Comparison of ENCODE assay signal across 8 cellular contexts in the genomic region with DNA sequence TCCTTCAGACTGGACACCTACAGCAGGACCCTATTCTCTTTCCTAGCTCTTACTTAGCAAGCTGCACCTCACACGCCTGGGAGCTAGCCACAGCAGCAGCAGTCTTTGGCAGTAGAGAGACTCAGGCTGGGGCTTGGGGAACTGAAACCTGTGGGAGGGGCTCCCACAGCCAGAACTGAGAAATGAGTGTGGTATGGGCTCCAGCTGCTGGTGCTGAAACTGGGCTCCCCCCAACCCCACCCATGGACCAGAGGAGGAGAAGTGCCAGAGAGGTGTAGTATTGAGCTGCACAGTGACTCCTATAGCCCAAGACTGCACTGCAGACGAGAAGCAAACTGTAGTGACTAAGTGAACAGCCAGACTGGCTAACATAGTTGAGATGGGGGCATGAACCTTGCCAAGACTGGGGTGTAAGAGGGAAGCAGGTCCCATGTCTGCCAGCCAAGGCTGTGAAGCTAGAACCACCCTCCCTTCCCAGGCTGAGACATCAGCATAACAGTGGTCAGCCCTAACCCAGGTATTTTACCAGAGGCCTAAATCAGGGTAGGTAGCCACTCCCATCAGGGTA.
A peak's percentile ranks its signal among the peaks of the same experiment; 100 is the strongest.
DNase-seq lines count a peak whose midpoint lies in the region; ATAC-seq, FAIRE-seq and TF ChIP-seq lines count a peak whose summit lies in the region.

No MANE protein-coding gene starts in this region.

- FAIRE-seq in A549 (lab: Jason Lieb, UNC) = no peak
- no peak for FAIRE-seq in urothelium cell line (lab: Jason Lieb, UNC)

- H3K27ac Mint-ChIP-seq in activated B cell treated with CpG ODN at 0.5 μM for 24 hours = peak overlapping the region; percentile 91

- TF ChIP-seq CTCF in A549 (IDR thresholded peaks at IDR 0.05) = no peak
- TF ChIP-seq CTCF in activated B cell treated with CpG ODN at 0.5 μM for 24 hours (IDR thresholded peaks at IDR 0.05) = no peak
- no peak for TF ChIP-seq CTCF in transverse colon (IDR thresholded peaks at IDR 0.05)
- TF ChIP-seq CTCF in WERI-Rb-1 (IDR thresholded peaks at IDR 0.05; ENCODE audit: low read depth, low read length) = no peak

- H3K4me3 Mint-ChIP-seq in activated B cell treated with CpG ODN at 0.5 μM for 24 hours = peak overlapping the region; percentile 25

- peaks cover 8% of the 10 kb centered on the region for H3K36me3 Mint-ChIP-seq in activated B cell treated with CpG ODN at 0.5 μM for 24 hours (ENCODE audit: low read depth)

- POLR2A ChIA-PET in A549 (lab: Yijun Ruan, JAX) (interaction anchor here (0.6 kb wide), 1 partner anchor 226 kb away, joined by 6 read pairs; no protein-coding TSS in a partner anchor), activated B cell treated with CpG ODN at 0.5 μM for 24 hours (lab: Charles Lee) (interaction anchor here (0.5 to 2.4 kb wide), 12 partner anchors 14 to 236 kb away, joined by 3 to 11 read pairs (median 5); no protein-coding TSS in a partner anchor)

- no peak for TF ChIP-seq POLR2A in A549 (IDR thresholded peaks at IDR 0.05; ENCODE audit: low read length)
- TF ChIP-seq POLR2A in transverse colon (IDR thresholded peaks at IDR 0.05) = no peak

- intact Hi-C loops in activated B cell treated with CpG ODN at 0.5 μM for 24 hours (cut with micrococcal nuclease) = loop anchor here (1.0 to 5.0 kb wide), 10 partner anchors 16 to 269 kb away; partner anchors contain the start of genes ARPP19, ATOSA and MYO5A
- intact Hi-C loops in left colon (cut with DNase I, micrococcal nuclease) = no loop called here
- intact Hi-C loops in transverse colon (cut with DNase I; ENCODE audit: low total_unique reads) = no loop called here

- peaks cover 52% of the 10 kb centered on the region for H3K4me1 Mint-ChIP-seq in activated B cell treated with CpG ODN at 0.5 μM for 24 hours

- H3K4me3 ChIP-seq in A549 = no peak overlapping the region
- H3K4me3 ChIP-seq in transverse colon = no peak overlapping the region
- no peak overlapping the region for H3K4me3 ChIP-seq in WERI-Rb-1 (ENCODE audit: low read depth, low read length)

- H3K27ac ChIP-seq in A549 (no peak overlapping the region), transverse colon (peak overlapping the region in 2 of 4 donors; percentile 39 to 68), WERI-Rb-1 (no peak overlapping the region)

- TF ChIP-seq EP300 in A549 (IDR thresholded peaks at IDR 0.05) (no peak), transverse colon (IDR thresholded peaks at IDR 0.05; ENCODE audit: low read depth) (no peak)

- in situ Hi-C loops in transverse colon (cut with MboI; ENCODE audit: low pct_ligation_motif_present in 1 of 4, low pct_unique_long_range_greater_than_20kb in 1 of 4, low sequenced_read_pairs in 3 of 4) = no loop called here

- ATAC-seq in A549 (peak; percentile 26 to 42; a peak in 2 of 6 replicates), GM19043 (IDR thresholded peaks at IDR 0.05; ENCODE audit: low read depth, unreplicated experiment) (peak; percentile 92), HG03095 (IDR thresholded peaks at IDR 0.05; ENCODE audit: unreplicated experiment) (peak; percentile 90), activated B cell treated with CpG ODN at 0.5 μM for 24 hours (ENCODE audit: low read depth) (peak; percentile 99), left colon (peak; percentile 52)

- 94% methylated on average over 2 of the region's 2 CpGs for WGBS in A549 (ENCODE audit: missing lambda C conversion rate)
- WGBS in transverse colon (ENCODE audit: low coverage in 1 of 2), 2 donors = 64% methylated on average over 2 of the region's 2 CpGs; no CpG with 5 or more reads in 1 of the 2 donors

- H3K4me1 ChIP-seq in A549 = peaks cover 14% of the 10 kb centered on the region; the same call in 2 of the 3 replicates
- peaks cover 0 to 11% (median 2%) of the 10 kb centered on the region in 4 donors for H3K4me1 ChIP-seq in transverse colon

- H3K4me2 ChIP-seq in A549 = no peak overlapping the region

- TF ChIP-seq RAD21 in A549 (conservative IDR thresholded peaks at IDR 0.05 in 1 of 2, IDR thresholded peaks at IDR 0.05 in 1 of 2) = no peak

- CTCF ChIA-PET in A549 (lab: Yijun Ruan, JAX) = interaction anchor here (1.3 kb wide), 1 partner anchor 209 kb away, joined by 6 read pairs; no protein-coding TSS in a partner anchor
- CTCF ChIA-PET in activated B cell treated with CpG ODN at 0.5 μM for 24 hours (lab: Charles Lee) = interaction anchor here (0.7 to 2.8 kb wide), 13 partner anchors 14 to 268 kb away, joined by 3 to 16 read pairs (median 4); partner anchors contain the start of gene MYO5A

- H3K27me3 ChIP-seq in transverse colon (no peaks in the 10 kb centered on the region), WERI-Rb-1 (ENCODE audit: insufficient read depth, low read depth, severe bottlenecking) (no peaks in the 10 kb centered on the region)

- DNase-seq in A549 (ENCODE audit: low read depth in 1 of 2, low spot score in 1 of 2) (no peak), activated B cell treated with CpG ODN at 0.5 μM for 24 hours (peak; percentile 75), left colon (peak; percentile 60 to 67), transverse colon (peak; percentile 78), urothelium cell line (ENCODE audit: low spot score) (no peak), WERI-Rb-1 (no peak)

- H3K36me3 ChIP-seq in transverse colon = no peaks in the 10 kb centered on the region
- H3K36me3 ChIP-seq in WERI-Rb-1 = no peaks in the 10 kb centered on the region

- H3K27me3 Mint-ChIP-seq in activated B cell treated with CpG ODN at 0.5 μM for 24 hours = no peaks in the 10 kb centered on the region

- H3K9me3 Mint-ChIP-seq in activated B cell treated with CpG ODN at 0.5 μM for 24 hours = no peaks in the 10 kb centered on the region

- H3K9me3 ChIP-seq in A549 (no peaks in the 10 kb centered on the region), transverse colon (peaks cover 6% of the 10 kb centered on the region in 2 donors), WERI-Rb-1 (ENCODE audit: severe bottlenecking) (no peaks in the 10 kb centered on the region)

TF ChIP-seq in A549, 52 proteins besides CTCF, POLR2A, EP300 and RAD21:
- TF ChIP-seq NPAS2 (CRISPR knock-in tag; IDR thresholded peaks at IDR 0.05; ENCODE audit: borderline replicate concordance) (no peak), JUNB (IDR thresholded peaks at IDR 0.05) (no peak), POLR2AphosphoS2 (conservative IDR thresholded peaks at IDR 0.05; ENCODE audit: low read length) (no peak), EHMT2 (IDR thresholded peaks at IDR 0.05; ENCODE audit: low read depth) (no peak), ZNF302 (CRISPR knock-in tag; IDR thresholded peaks at IDR 0.05) (no peak), ZFP36 (IDR thresholded peaks at IDR 0.05; ENCODE audit: borderline replicate concordance, partially characterized antibody) (no peak), GATA3 (IDR thresholded peaks at IDR 0.05; ENCODE audit: borderline replicate concordance) (no peak)
TF ChIP-seq in A549: peak in this region for 0.

Comparison
In these comparisons a context has a peak if more than half of its experiments do, and no peak if none do; other contexts are left out.
1. ATAC-seq: peak in every context shown above with its lines; median percentile 99 in activated B cell treated with CpG ODN at 0.5 μM for 24 hours; 92 in GM19043; 90 in HG03095; 52 in left colon; 34 in A549.
2. DNase-seq: peak in activated B cell treated with CpG ODN at 0.5 μM for 24 hours (single experiment), left colon (2 of 2) and transverse colon (single experiment); none in A549 (0 of 2), urothelium cell line (single experiment) and WERI-Rb-1 (single experiment).